Comparison of ENCODE assay signal across 16 cellular contexts in genomic region chr9:77021928-77022782, GRCh38. TPM values are rescaled to one million over a fixed set of nuclear protein-coding genes. Genes with fewer than 3 reads are reported as not detected.
DNase-seq lines count a peak whose midpoint lies in the region; ATAC-seq and TF ChIP-seq lines count a peak whose summit lies in the region.
"Had no signal": no experiment of that assay in that cellular context is flagged by ENCODE, and none has a peak within 500 bp of the region (broad histone marks: within the 10 kb centered on the region; RNA-seq: fewer than 3 reads in every experiment).

No MANE protein-coding gene starts in this region.

- no peak overlapping the region for H3K27ac ChIP-seq in SJCRH30
- H3K27ac ChIP-seq: epithelial cell of prostate, HL-60, right atrium auricular region had no signal

- H3K4me3 ChIP-seq in iPS-18c (ENCODE audit: insufficient read depth, low read depth, low read length) = peak overlapping the region; percentile 28; the same call in 1 of the 2 replicates
- no peak overlapping the region for H3K4me3 ChIP-seq in BE2C (ENCODE audit: low read depth, low read length)
- H3K4me3 ChIP-seq in SJCRH30 = no peak overlapping the region
- H3K4me3 ChIP-seq: right atrium auricular region had no signal

- H3K27ac Mint-ChIP-seq in stimulated activated naive CD8-positive, alpha-beta T cell treated with anti-CD3 and anti-CD28 coated beads, Interleukin-15, Interleukin-2, amounts not matched to agents 100 ng/mL and 50 ng/mL, for 24 hours = no peak overlapping the region
- H3K27ac Mint-ChIP-seq in activated T-helper 17 cell treated with anti-CD3 and anti-CD28 coated beads, Interleukin-2, amount 50 U/mL, for 72 hours = no peak overlapping the region
- no peak overlapping the region for H3K27ac Mint-ChIP-seq in endothelial cell (ENCODE audit: unreplicated experiment)

- H3K9me3 ChIP-seq in iPS-18c (ENCODE audit: control insufficient read depth, insufficient read depth, low read length) (peaks cover 3% of the 10 kb centered on the region), BE2C (no peaks in the 10 kb centered on the region), SJCRH30 (replicated peaks) (no peaks in the 10 kb centered on the region)
- H3K9me3 ChIP-seq: right atrium auricular region had no signal

- H3K4me3 Mint-ChIP-seq in stimulated activated naive CD8-positive, alpha-beta T cell treated with anti-CD3 and anti-CD28 coated beads, Interleukin-15, Interleukin-2, amounts not matched to agents 100 ng/mL and 50 ng/mL, for 24 hours = peak overlapping the region; percentile 45
- peak overlapping the region; percentile 9 for H3K4me3 Mint-ChIP-seq in activated T-helper 17 cell treated with anti-CD3 and anti-CD28 coated beads, Interleukin-2, amount 50 U/mL, for 72 hours
- H3K4me3 Mint-ChIP-seq in endothelial cell (ENCODE audit: unreplicated experiment) = no peak overlapping the region

- TF ChIP-seq CTCF in endothelial cell (IDR thresholded peaks at IDR 0.05; ENCODE audit: unreplicated experiment) = no peak
- no peak for TF ChIP-seq CTCF in BE2C (IDR thresholded peaks at IDR 0.05; ENCODE audit: low read depth, low read length)

- no peak for ATAC-seq in stimulated activated naive CD8-positive, alpha-beta T cell treated with anti-CD3 and anti-CD28 coated beads, Interleukin-15, Interleukin-2, amounts not matched to agents 100 U/mL and 50 U/mL, for 24 hours
- ATAC-seq in activated T-helper 17 cell treated with anti-CD3 and anti-CD28 coated beads, Interleukin-2, amount 50 U/mL, for 72 hours (replicated peaks) = no peak
- ATAC-seq: PC-3 had no signal

- H3K4me1 ChIP-seq in BE2C (no peaks in the 10 kb centered on the region), SJCRH30 (no peaks in the 10 kb centered on the region)

- H3K4me1 Mint-ChIP-seq in stimulated activated naive CD8-positive, alpha-beta T cell treated with anti-CD3 and anti-CD28 coated beads, Interleukin-15, Interleukin-2, amounts not matched to agents 100 ng/mL and 50 ng/mL, for 24 hours (ENCODE audit: low read depth) = peaks cover 31% of the 10 kb centered on the region
- H3K4me1 Mint-ChIP-seq in activated T-helper 17 cell treated with anti-CD3 and anti-CD28 coated beads, Interleukin-2, amount 50 U/mL, for 72 hours = peaks cover 5% of the 10 kb centered on the region
- peaks cover 24% of the 10 kb centered on the region for H3K4me1 Mint-ChIP-seq in endothelial cell (ENCODE audit: unreplicated experiment)

- no peaks in the 10 kb centered on the region for H3K36me3 ChIP-seq in BE2C
- no peaks in the 10 kb centered on the region for H3K36me3 ChIP-seq in SJCRH30
- H3K36me3 ChIP-seq: right atrium auricular region had no signal

- H3K9me3 Mint-ChIP-seq in stimulated activated naive CD8-positive, alpha-beta T cell treated with anti-CD3 and anti-CD28 coated beads, Interleukin-15, Interleukin-2, amounts not matched to agents 100 ng/mL and 50 ng/mL, for 24 hours = no peaks in the 10 kb centered on the region
- H3K9me3 Mint-ChIP-seq in activated T-helper 17 cell treated with anti-CD3 and anti-CD28 coated beads, Interleukin-2, amount 50 U/mL, for 72 hours = no peaks in the 10 kb centered on the region
- H3K9me3 Mint-ChIP-seq in endothelial cell (ENCODE audit: unreplicated experiment) = peaks cover 6% of the 10 kb centered on the region

- peaks cover 97% of the 10 kb centered on the region for H3K27me3 ChIP-seq in BE2C
- H3K27me3 ChIP-seq in SJCRH30 = 0 out of 2 replicates have a peak, but pooled peaks cover 3% of the 10 kb centered on the region

- H3K36me3 Mint-ChIP-seq in stimulated activated naive CD8-positive, alpha-beta T cell treated with anti-CD3 and anti-CD28 coated beads, Interleukin-15, Interleukin-2, amounts not matched to agents 100 ng/mL and 50 ng/mL, for 24 hours (ENCODE audit: low read depth) = peaks cover 3% of the 10 kb centered on the region
- H3K36me3 Mint-ChIP-seq in activated T-helper 17 cell treated with anti-CD3 and anti-CD28 coated beads, Interleukin-2, amount 50 U/mL, for 72 hours (ENCODE audit: low read depth) = no peaks in the 10 kb centered on the region
- peaks cover 7% of the 10 kb centered on the region for H3K36me3 Mint-ChIP-seq in endothelial cell (ENCODE audit: low read depth, unreplicated experiment)

- peaks cover 76% of the 10 kb centered on the region for H3K27me3 Mint-ChIP-seq in stimulated activated naive CD8-positive, alpha-beta T cell treated with anti-CD3 and anti-CD28 coated beads, Interleukin-15, Interleukin-2, amounts not matched to agents 100 ng/mL and 50 ng/mL, for 24 hours
- peaks cover 61% of the 10 kb centered on the region for H3K27me3 Mint-ChIP-seq in activated T-helper 17 cell treated with anti-CD3 and anti-CD28 coated beads, Interleukin-2, amount 50 U/mL, for 72 hours
- H3K27me3 Mint-ChIP-seq in endothelial cell (ENCODE audit: unreplicated experiment) = peaks cover 31% of the 10 kb centered on the region

- DNase-seq in stimulated activated naive CD8-positive, alpha-beta T cell treated with anti-CD3 and anti-CD28 coated beads, Interleukin-15, Interleukin-2, amounts not matched to agents 100 U/mL and 50 U/mL, for 24 hours = no peak
- no peak for DNase-seq in hippocampal formation (lab: John Stamatoyannopoulos, UW)
- no peak for DNase-seq in endothelial cell (ENCODE audit: low spot score)
- no peak for DNase-seq in BE2C
- no peak for DNase-seq in SJCRH30
- DNase-seq: MM.1S, NCI-H2171, PC-3 had no signal

RNA-seq across cellular contexts. Expression of gene FOXB2, which starts 2.7 kb away (rescaled TPM):
- not detected for total RNA-seq in activated T-helper 17 cell treated with anti-CD3 and anti-CD28 coated beads, Interleukin-2, amount 50 U/mL, for 72 hours
- total RNA-seq in endothelial cell (ENCODE audit: unreplicated experiment) = not detected
- not detected for polyA plus RNA-seq in BE2C (2012; ENCODE audit: insufficient read depth, insufficient read length, low read depth)
- not detected in 2 replicates for total RNA-seq in SJCRH30 (2014; rRNA removed; shearing (Covaris generic))
- total RNA-seq: PC-3; right atrium auricular region; T-helper 2 cell treated with Interferon-gamma antibody and Interleukin-4, amounts not matched to agents 100 ng/mL and 5 ng/mL, for 36 hours; temporal lobe had no signal
